17 cellular contexts compared by ENCODE assay signal in the genomic region with DNA sequence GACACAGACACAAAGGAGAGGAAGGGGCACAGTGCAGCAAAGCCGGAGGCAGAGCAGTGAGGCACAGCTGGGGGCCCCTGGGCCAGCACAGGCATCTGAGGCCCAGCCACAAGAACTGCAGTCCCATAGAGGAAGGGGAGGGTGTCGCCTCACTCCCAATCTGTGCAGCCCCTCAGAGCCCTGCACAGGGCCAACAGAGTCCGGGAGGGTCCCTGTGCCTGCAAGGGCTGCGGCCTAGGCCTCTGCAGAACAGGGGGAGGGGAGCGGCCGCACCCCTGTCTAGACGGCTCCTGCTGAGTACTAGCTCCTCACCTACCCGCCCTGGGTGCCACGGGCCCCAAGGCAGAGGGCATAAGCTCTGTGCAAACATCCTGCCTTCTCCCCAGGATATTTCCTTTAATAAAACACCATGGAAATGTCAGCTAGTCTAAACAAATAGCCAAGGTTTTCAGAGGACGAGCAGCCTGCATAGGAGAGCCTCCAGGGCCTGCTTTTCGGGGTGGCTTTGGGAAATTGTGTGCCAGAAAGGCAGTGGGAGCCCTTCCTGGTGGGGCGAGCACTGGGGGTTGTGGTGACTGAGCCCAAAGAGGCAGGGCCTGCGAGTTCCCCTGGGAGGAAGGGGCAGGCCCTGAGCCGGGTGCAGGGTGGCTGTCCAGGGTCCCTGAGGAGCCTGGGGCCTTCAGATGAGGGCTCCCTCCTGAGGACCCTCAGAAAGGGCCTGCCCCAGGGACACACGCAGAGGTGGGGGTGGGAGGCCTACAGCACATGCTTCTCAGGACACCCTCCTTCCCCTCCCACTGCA. TPM values are rescaled to one million over a fixed set of nuclear protein-coding genes. Genes with fewer than 3 reads are reported as not detected.
DNase-seq lines count a peak whose midpoint lies in the region; ATAC-seq and TF ChIP-seq lines count a peak whose summit lies in the region.
"Had no signal": no experiment of that assay in that cellular context is flagged by ENCODE, and none has a peak within 500 bp of the region (broad histone marks: within the 10 kb centered on the region; RNA-seq: fewer than 3 reads in every experiment).

No MANE protein-coding gene starts in this region.

- no peak overlapping the region for H4K12ac ChIP-seq in trophoblast cell (ENCODE audit: low read depth, low read length)

- no TSS peak for BruUV-seq in A673 (replicated peaks; lab: Mats Ljungman, UMichigan)

- H2AK5ac ChIP-seq in trophoblast cell (ENCODE audit: low read length) = no peak overlapping the region

- no peaks in the 10 kb centered on the region for H3K79me1 ChIP-seq in trophoblast cell (ENCODE audit: low read length)

- peak; percentile 94 for DNase-seq in A673 (ENCODE audit: low spot score)
- DNase-seq in COR-L47 (lab: John Stamatoyannopoulos, UW) = peak; percentile 7
- no peak for DNase-seq in WTC11 (ENCODE audit: low spot score)
- DNase-seq in mesothelial cell of epicardium (ENCODE audit: low spot score in 2 of 2, unreplicated experiment in 2 of 2) = peak; percentile 12 to 32
- DNase-seq in activated gamma-delta T cell (lab: John Stamatoyannopoulos, UW) = no peak
- DNase-seq in trophoblast cell = no peak
- DNase-seq in CD1c-positive myeloid dendritic cell (ENCODE audit: extremely low spot score) = no peak
- DNase-seq: activated naive CD4-positive, alpha-beta T cell treated with anti-CD3 and anti-CD28 coated beads for 36 hours; AML-193; DND-41; GM23248; NCI-H2081 treated with DMSO at 0.1 percent for 48 hours; NK-92 treated with Interleukin-12 subunit alpha and Interleukin-12 subunit beta, amount 100 ng/mL, for 24 hours; stimulated activated CD4-positive, alpha-beta T cell treated with anti-CD3 and anti-CD28 coated beads, Interleukin-12 subunit alpha, Interleukin-12 subunit beta, amount 100 ng/mL, for 4 hours had no signal

- POLR2A ChIA-PET in A673 (lab: Charles Lee; ENCODE audit: low non-redundant PET) = interaction anchor here (0.7 kb wide), 1 partner anchor 25 kb away, joined by 26 read pairs; no protein-coding TSS in a partner anchor
- POLR2A ChIA-PET in WTC11 (lab: Charles Lee) = no interaction called here

- H3K27ac Mint-ChIP-seq in WTC11 (no peak overlapping the region), mesothelial cell of epicardium (no peak overlapping the region)
- H3K27ac Mint-ChIP-seq: activated naive CD4-positive, alpha-beta T cell treated with anti-CD3 and anti-CD28 coated beads for 36 hours had no signal

- no peak overlapping the region for H3K23ac ChIP-seq in trophoblast cell (ENCODE audit: low read length)

- H3K27ac ChIP-seq in A673 (ENCODE audit: low read depth, low read length, poor library complexity, severe bottlenecking) = peak overlapping the region; percentile 82
- H3K27ac ChIP-seq in trophoblast cell (ENCODE audit: low read depth, low read length) = no peak overlapping the region
- H3K27ac ChIP-seq: GM23248, pancreas had no signal

- no peak overlapping the region for H2AFZ ChIP-seq in trophoblast cell (ENCODE audit: insufficient read depth, low read length, poor library complexity)
- H2AFZ ChIP-seq: GM23248 had no signal

- H3K18ac ChIP-seq in trophoblast cell (ENCODE audit: low read length) = no peak overlapping the region

- H3K4me1 ChIP-seq in A673 (ENCODE audit: insufficient read depth, low read length, poor library complexity, severe bottlenecking) = peaks cover 44% of the 10 kb centered on the region
- no peaks in the 10 kb centered on the region for H3K4me1 ChIP-seq in trophoblast cell (ENCODE audit: control insufficient read depth in 1 of 2, insufficient read depth in 2 of 2, low read length in 2 of 2)
- H3K4me1 ChIP-seq: pancreas had no signal

- H3K4ac ChIP-seq in trophoblast cell (ENCODE audit: low read depth, low read length) = no peak overlapping the region

- no peaks in the 10 kb centered on the region for H3K9me3 Mint-ChIP-seq in WTC11
- H3K9me3 Mint-ChIP-seq in mesothelial cell of epicardium = no peaks in the 10 kb centered on the region
- H3K9me3 Mint-ChIP-seq: activated naive CD4-positive, alpha-beta T cell treated with anti-CD3 and anti-CD28 coated beads for 36 hours had no signal

- H3K27me3 ChIP-seq in A673 (replicated peaks; ENCODE audit: insufficient read depth, low read depth, low read length, poor library complexity) (no peaks in the 10 kb centered on the region), trophoblast cell (ENCODE audit: insufficient read depth, low read length) (no peaks in the 10 kb centered on the region)
- H3K27me3 ChIP-seq: pancreas had no signal

- H3K9ac ChIP-seq in trophoblast cell (ENCODE audit: low read length) = no peak overlapping the region
- H3K9ac ChIP-seq: GM23248 had no signal

- H2BK120ac ChIP-seq in trophoblast cell (ENCODE audit: insufficient read depth, low read length, poor library complexity) = no peak overlapping the region

- H2BK12ac ChIP-seq in trophoblast cell (ENCODE audit: low read length) = no peak overlapping the region

- H3K9me3 ChIP-seq in A673 (ENCODE audit: low read depth, low read length, poor library complexity, severe bottlenecking) (no peaks in the 10 kb centered on the region), trophoblast cell (ENCODE audit: insufficient read depth, low read depth, low read length) (peaks cover 5% of the 10 kb centered on the region)
- H3K9me3 ChIP-seq: pancreas had no signal

- H3K4me3 Mint-ChIP-seq in WTC11 = no peak overlapping the region
- no peak overlapping the region for H3K4me3 Mint-ChIP-seq in mesothelial cell of epicardium
- H3K4me3 Mint-ChIP-seq: activated naive CD4-positive, alpha-beta T cell treated with anti-CD3 and anti-CD28 coated beads for 36 hours had no signal

- H4K91ac ChIP-seq in trophoblast cell (ENCODE audit: low read depth, low read length) = no peak overlapping the region

- TF ChIP-seq CTCF in A673 (conservative IDR thresholded peaks at IDR 0.05; ENCODE audit: low read depth, low read length) = no peak
- no peak for TF ChIP-seq CTCF in WTC11 (IDR thresholded peaks at IDR 0.05)
- TF ChIP-seq CTCF in mesothelial cell of epicardium (IDR thresholded peaks at IDR 0.05; ENCODE audit: unreplicated experiment) = no peak

- no peak overlapping the region for H4K8ac ChIP-seq in trophoblast cell (ENCODE audit: low read depth, low read length)

- no CpG with 5 or more reads among the region's 15 CpGs for WGBS in trophoblast cell (ENCODE audit: extremely low coverage, insufficient coverage, insufficient read length)

- H3K36me3 ChIP-seq in A673 (ENCODE audit: insufficient read depth, low read length, poor library complexity, severe bottlenecking) (no peaks in the 10 kb centered on the region), trophoblast cell (ENCODE audit: control insufficient read depth in 1 of 2, insufficient read depth in 2 of 2, low read length in 2 of 2) (no peaks in the 10 kb centered on the region)
- H3K36me3 ChIP-seq: pancreas had no signal

- H3K4me3 ChIP-seq in A673 (ENCODE audit: low read depth, low read length, poor library complexity, severe bottlenecking) = no peak overlapping the region
- no peak overlapping the region for H3K4me3 ChIP-seq in trophoblast cell (ENCODE audit: low read depth, low read length)
- H3K4me3 ChIP-seq: GM23248, pancreas had no signal

- no peak overlapping the region for H3K4me2 ChIP-seq in trophoblast cell (ENCODE audit: low read length)

- H2BK5ac ChIP-seq in trophoblast cell (ENCODE audit: low read depth, low read length, poor library complexity) = no peak overlapping the region

- H3K36me3 Mint-ChIP-seq in WTC11 (no peaks in the 10 kb centered on the region), mesothelial cell of epicardium (no peaks in the 10 kb centered on the region)

- H3K14ac ChIP-seq in trophoblast cell (ENCODE audit: low read length) = no peak overlapping the region

- H3K4me1 Mint-ChIP-seq in WTC11 = peaks cover 12% of the 10 kb centered on the region
- H3K4me1 Mint-ChIP-seq in mesothelial cell of epicardium = peaks cover 2% of the 10 kb centered on the region

- peak; percentile 19 for ATAC-seq in WTC11
- no peak for ATAC-seq in GM21360 (IDR thresholded peaks at IDR 0.05; ENCODE audit: unreplicated experiment)

- intact Hi-C loops in A673 (cut with micrococcal nuclease; ENCODE audit: unreplicated experiment) = loop anchor here (1.0 kb wide), 1 partner anchor 25 kb away; no protein-coding TSS in a partner anchor

- H3K27me3 Mint-ChIP-seq in WTC11 (ENCODE audit: low read depth) (no peaks in the 10 kb centered on the region; the same call in 1 of the 2 replicates), mesothelial cell of epicardium (ENCODE audit: low read depth) (peaks cover 5% of the 10 kb centered on the region)

- CTCF ChIA-PET in A673 (lab: Charles Lee) = no interaction called here
- CTCF ChIA-PET in WTC11 (lab: Charles Lee) = interaction anchor here (1.3 to 3.9 kb wide), 3 partner anchors 10 to 93 kb away, joined by 4 to 21 read pairs (median 6); no protein-coding TSS in a partner anchor

- no peaks in the 10 kb centered on the region for H3K79me2 ChIP-seq in trophoblast cell (ENCODE audit: control insufficient read depth, insufficient read depth, low read length, poor library complexity)

TF ChIP-seq in WTC11, 78 proteins besides CTCF, POLR2A, EP300 and RAD21 (continues in another document):
- TF ChIP-seq NR2C2 (CRISPR knock-in tag; IDR thresholded peaks at IDR 0.05) = no peak
- TF ChIP-seq ZBTB21 (CRISPR knock-in tag; IDR thresholded peaks at IDR 0.05; ENCODE audit: borderline replicate concordance) = no peak

RNA-seq across cellular contexts. Expression of a gene that starts 32.2 kb away (rescaled TPM):
- total RNA-seq in A673 (2021) (68.0 and 70.1 TPM in 2 replicates), WTC11 (2021) (17.8 to 21.4 TPM (median 19.3 TPM) in 3 replicates), mesothelial cell of epicardium (0.88 to 2.2 TPM (median 2.1 TPM) in 3 replicates)
- 0.03 and 0.04 TPM in 2 replicates for polyA plus RNA-seq in trophoblast cell (2013)
- total RNA-seq: GM23248, SK-MEL-5 had no signal
- polyA plus RNA-seq: GM23248 had no signal

Comparison
In these comparisons a context has a peak if more than half of its experiments do, and no peak if none do; other contexts are left out.
1. DNase-seq: peak in A673 (single experiment), COR-L47 (single experiment) and mesothelial cell of epicardium (2 of 2); none in WTC11 (single experiment), activated gamma-delta T cell (single experiment), trophoblast cell (0 of 2) and CD1c-positive myeloid dendritic cell (single experiment).